In the genomic region with DNA sequence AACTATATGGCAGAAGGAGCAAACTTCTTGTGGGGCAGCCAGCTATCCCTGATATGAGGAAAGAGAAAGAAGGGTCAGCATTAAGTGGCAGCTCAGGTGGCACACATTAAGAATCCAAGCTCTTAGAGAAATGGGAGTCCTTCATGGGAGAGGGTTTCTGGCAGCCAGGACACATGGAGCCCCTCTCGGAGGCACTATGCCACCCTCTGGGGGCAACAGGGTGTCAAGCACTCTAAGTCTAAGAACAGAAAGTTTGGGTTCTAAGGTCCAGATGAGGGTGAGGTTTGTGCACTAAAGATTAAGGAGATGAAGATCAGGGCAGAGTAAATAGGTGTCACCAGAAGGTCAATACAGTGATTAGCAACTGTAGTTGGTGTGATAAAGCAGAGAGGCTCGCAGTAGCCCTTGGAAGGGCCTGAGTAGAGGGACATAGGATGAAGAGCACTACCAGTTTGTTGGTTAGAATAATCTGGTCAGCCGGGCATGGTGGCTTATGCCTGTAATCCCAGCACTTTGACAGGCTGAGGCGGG, we compare ENCODE assay signal across 14 cellular contexts.
DNase-seq lines count a peak whose midpoint lies in the region; ATAC-seq, FAIRE-seq and TF ChIP-seq lines count a peak whose summit lies in the region.
"Had no signal": no experiment of that assay in that cellular context is flagged by ENCODE, and none has a peak within 500 bp of the region (broad histone marks: within the 10 kb centered on the region; RNA-seq: fewer than 3 reads in every experiment).

No MANE protein-coding gene starts in this region.

- BruUV-seq in HepG2 (replicated peaks; lab: Mats Ljungman, UMichigan), result no TSS peak

- no peaks in the 10 kb centered on the region for H3K9me3 ChIP-seq in HepG2 (ENCODE audit: low read length)
- H3K9me3 ChIP-seq in right lobe of liver, result no peaks in the 10 kb centered on the region
- H3K9me3 ChIP-seq in OCI-LY1 (ENCODE audit: low read length), result no peaks in the 10 kb centered on the region
- H3K9me3 ChIP-seq: esophagus muscularis mucosa, psoas muscle had no signal

- TF ChIP-seq RAD21 in HepG2 (CRISPR knock-in tag; IDR thresholded peaks at IDR 0.05), result no peak

- H3K27me3 ChIP-seq in HepG2 (ENCODE audit: control insufficient read depth in 1 of 2, insufficient read depth in 2 of 2, low read length in 2 of 2) (no peaks in the 10 kb centered on the region), right lobe of liver (no peaks in the 10 kb centered on the region), OCI-LY1 (ENCODE audit: insufficient read depth, low read length) (no peaks in the 10 kb centered on the region)
- H3K27me3 ChIP-seq: esophagus muscularis mucosa, stomach had no signal

- WGBS in HepG2 (ENCODE audit: low lambda C conversion rate), result 82% methylated on average over 4 of the region's 4 CpGs
- 100% methylated on average over 2 of the region's 4 CpGs for WGBS in right lobe of liver (ENCODE audit: insufficient coverage, low coverage, low lambda C conversion rate, missing lambda C conversion rate)

- CTCF ChIA-PET in HepG2 (lab: Yijun Ruan, JAX; ENCODE audit: low intra/inter-chr PET ratio, low total read pairs), result no interaction called here

- in situ Hi-C loops in HepG2 (cut with HindIII; ENCODE audit: extremely low pct_ligation_motif_present, low pct_unique_long_range_greater_than_20kb), result no loop called here

- peaks cover 49% of the 10 kb centered on the region for H3K4me1 Mint-ChIP-seq in central memory CD8-positive, alpha-beta T cell

- peak; percentile 42 for FAIRE-seq in HepG2 (lab: Jason Lieb, UNC)

- no peak overlapping the region for H3K4me3 Mint-ChIP-seq in central memory CD8-positive, alpha-beta T cell
- H3K4me3 Mint-ChIP-seq: HFFc6 had no signal

- H2AFZ ChIP-seq in HepG2 (ENCODE audit: low read length) (no peak overlapping the region), OCI-LY1 (ENCODE audit: low read length) (no peak overlapping the region)

- no peaks in the 10 kb centered on the region for H3K9me3 Mint-ChIP-seq in central memory CD8-positive, alpha-beta T cell
- H3K9me3 Mint-ChIP-seq: HFFc6 had no signal

- no peaks in the 10 kb centered on the region for H3K36me3 ChIP-seq in HepG2 (replicated peaks in 1 of 2; ENCODE audit: control insufficient read depth in 1 of 2, insufficient read depth in 2 of 2, low read length in 2 of 2)
- no peaks in the 10 kb centered on the region for H3K36me3 ChIP-seq in right lobe of liver
- H3K36me3 ChIP-seq in OCI-LY1 (ENCODE audit: insufficient read depth, low read length), result peaks cover 25% of the 10 kb centered on the region
- H3K36me3 ChIP-seq: esophagus muscularis mucosa, stomach had no signal

- intact Hi-C loops in HepG2 (cut with micrococcal nuclease; ENCODE audit: unreplicated experiment), result loop anchor here (2.0 kb wide), 1 partner anchor 171 kb away; no protein-coding TSS in a partner anchor
- intact Hi-C loops in right lobe of liver (cut with DNase I), result no loop called here

- H3K27me3 Mint-ChIP-seq in central memory CD8-positive, alpha-beta T cell, result no peaks in the 10 kb centered on the region

- ATAC-seq in HepG2 (peak; percentile 56), right lobe of liver (no peak), HG02759 (IDR thresholded peaks at IDR 0.05; ENCODE audit: unreplicated experiment) (no peak), GM18517 (IDR thresholded peaks at IDR 0.05; ENCODE audit: unreplicated experiment) (no peak)
- no peak for ATAC-seq in central memory CD8-positive, alpha-beta T cell (replicated peaks; ENCODE audit: extremely low read depth, poor library complexity, severe bottlenecking)
- ATAC-seq: psoas muscle had no signal

- H3K27ac Mint-ChIP-seq in central memory CD8-positive, alpha-beta T cell (ENCODE audit: low read depth), result peak overlapping the region; percentile 71
- H3K27ac Mint-ChIP-seq: HFFc6 had no signal

- H3K9ac ChIP-seq in HepG2 (ENCODE audit: insufficient read depth, low read depth, low read length), result no peak overlapping the region
- peak overlapping the region; percentile 13; the same call in 1 of the 2 replicates for H3K9ac ChIP-seq in OCI-LY1 (ENCODE audit: low read length)

- H4K20me1 ChIP-seq in HepG2 (ENCODE audit: insufficient read depth, low read length), result no peaks in the 10 kb centered on the region
- H4K20me1 ChIP-seq in OCI-LY1 (ENCODE audit: insufficient read depth, low read length), result no peaks in the 10 kb centered on the region

- DNase-seq in HepG2 (ENCODE audit: low spot score), result peak; percentile 9
- no peak for DNase-seq in right lobe of liver
- no peak for DNase-seq in central memory CD8-positive, alpha-beta T cell (ENCODE audit: low spot score in 2 of 2)
- DNase-seq in NK-92 (lab: John Stamatoyannopoulos, UW; ENCODE audit: unreplicated experiment), result no peak
- DNase-seq in DMS153 treated with DMSO at 0.1 percent for 48 hours (lab: John Stamatoyannopoulos, UW; ENCODE audit: unreplicated experiment), result no peak
- DNase-seq: HFFc6, midbrain, NCI-H2029, psoas muscle, stomach had no signal

- H3K79me2 ChIP-seq in HepG2 (ENCODE audit: insufficient read depth, low read length) (no peaks in the 10 kb centered on the region), OCI-LY1 (ENCODE audit: insufficient read depth, low read length) (peaks cover 23% of the 10 kb centered on the region)

- TF ChIP-seq POLR2A in HepG2 (IDR thresholded peaks at IDR 0.05; ENCODE audit: insufficient read depth in 1 of 2, low read depth in 2 of 2, low read length in 2 of 2), result no peak
- no peak for TF ChIP-seq POLR2A in right lobe of liver (IDR thresholded peaks at IDR 0.05)

- 0 out of 2 replicates have a peak, but pooled peaks cover 18% of the 10 kb centered on the region for H3F3A ChIP-seq in OCI-LY1 (ENCODE audit: insufficient read depth, low read length)

- POLR2A ChIA-PET in HepG2 (lab: Yijun Ruan, JAX), result no interaction called here

- H3K4me3 ChIP-seq in HepG2 (replicated peaks in 1 of 3; ENCODE audit: insufficient read depth in 1 of 3, low read depth in 2 of 3, low read length in 3 of 3) (no peak overlapping the region), right lobe of liver (no peak overlapping the region), OCI-LY1 (ENCODE audit: low read depth, low read length, poor library complexity, severe bottlenecking) (no peak overlapping the region)
- H3K4me3 ChIP-seq: esophagus muscularis mucosa, psoas muscle, stomach had no signal

- peak; percentile 53 for TF ChIP-seq CTCF in HepG2 (CRISPR knock-in tag; IDR thresholded peaks at IDR 0.05)
- TF ChIP-seq CTCF in right lobe of liver (IDR thresholded peaks at IDR 0.05), result no peak
- peak; percentile 77; the same call in 1 of the 2 replicates for TF ChIP-seq CTCF in OCI-LY1 (IDR thresholded peaks at IDR 0.05; ENCODE audit: low read length)

- H3K27ac ChIP-seq in HepG2 (ENCODE audit: extremely low read length, insufficient read depth, low read length) (no peak overlapping the region), right lobe of liver (no peak overlapping the region), OCI-LY1 (ENCODE audit: low read depth, low read length, poor library complexity, severe bottlenecking) (peak overlapping the region; percentile 96)
- H3K27ac ChIP-seq: esophagus muscularis mucosa, psoas muscle, stomach had no signal

- TF ChIP-seq EP300 in HepG2 (IDR thresholded peaks at IDR 0.05; ENCODE audit: low read depth in 2 of 2, low read length in 2 of 2), result no peak
- TF ChIP-seq EP300 in HepG2 (CRISPR knock-in tag; IDR thresholded peaks at IDR 0.05; ENCODE audit: borderline replicate concordance), result no peak

- no peaks in the 10 kb centered on the region for H3K9me2 ChIP-seq in OCI-LY1 (ENCODE audit: low read depth, low read length)

- H3K4me2 ChIP-seq in HepG2 (ENCODE audit: low read depth, low read length) (no peak overlapping the region), OCI-LY1 (ENCODE audit: low read length) (peak overlapping the region; percentile 14; the same call in 1 of the 2 replicates)

- peaks cover 13% of the 10 kb centered on the region for H3K4me1 ChIP-seq in HepG2 (ENCODE audit: insufficient read depth, low read length)
- H3K4me1 ChIP-seq in right lobe of liver, result no peaks in the 10 kb centered on the region
- peaks cover 95% of the 10 kb centered on the region for H3K4me1 ChIP-seq in OCI-LY1 (ENCODE audit: insufficient read depth, low read length, severe bottlenecking)
- H3K4me1 ChIP-seq: psoas muscle had no signal

- H3K36me3 Mint-ChIP-seq in central memory CD8-positive, alpha-beta T cell (ENCODE audit: insufficient read depth), result peaks cover 15% of the 10 kb centered on the region

TF ChIP-seq in HepG2, 621 proteins besides CTCF, POLR2A, EP300 and RAD21:
- TF ChIP-seq PHF20 (CRISPR knock-in tag; IDR thresholded peaks at IDR 0.05) (no peak), STAG1 (CRISPR knock-in tag; IDR thresholded peaks at IDR 0.05) (peak; percentile 58), HNRNPL (IDR thresholded peaks at IDR 0.05; ENCODE audit: low read depth, low read length) (no peak), SMC3 (IDR thresholded peaks at IDR 0.05; ENCODE audit: low read length) (peak; percentile 27; the same call in 1 of the 2 replicates), GTF2F1 (IDR thresholded peaks at IDR 0.05; ENCODE audit: low read length) (no peak)

Comparison
In these comparisons a context has a peak if more than half of its experiments do, and no peak if none do; other contexts are left out.
1. CTCF ChIP-seq: peak in HepG2 (single experiment) and OCI-LY1 (single experiment); none in right lobe of liver (0 of 4).